19 cellular contexts compared by ENCODE assay signal in the genomic region with DNA sequence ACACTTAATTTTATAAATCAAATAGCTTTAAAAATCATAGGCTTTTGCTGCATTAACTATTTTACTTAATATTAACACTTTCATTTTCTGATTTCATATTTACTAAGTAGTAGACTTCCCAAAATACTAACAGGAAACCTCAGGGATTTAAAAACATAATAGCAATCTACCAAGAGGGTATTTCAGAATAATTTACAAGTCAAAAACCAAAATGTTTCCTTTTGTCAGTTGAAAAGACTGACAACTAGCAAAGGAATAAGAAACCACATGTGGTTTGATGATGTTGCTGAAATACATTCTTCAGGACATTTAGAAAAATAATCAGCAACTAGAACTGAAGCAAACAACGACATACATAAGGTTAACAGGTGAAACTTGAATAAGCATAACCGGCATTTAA.
DNase-seq lines count a peak whose midpoint lies in the region; ATAC-seq lines count a peak whose summit lies in the region.
"Had no signal": no experiment of that assay in that cellular context is flagged by ENCODE, and none has a peak within 500 bp of the region (broad histone marks: within the 10 kb centered on the region; RNA-seq: fewer than 3 reads in every experiment).

No MANE protein-coding gene starts in this region.

- H3K4me3 Mint-ChIP-seq in activated T-cell treated with anti-CD3 and anti-CD28 coated beads, Interleukin-2, amount 50 U/mL, for 24 hours: no peak overlapping the region
- no peak overlapping the region for H3K4me3 Mint-ChIP-seq in memory B cell
- H3K4me3 Mint-ChIP-seq: activated T-helper 17 cell treated with anti-CD3 and anti-CD28 coated beads, Interleukin-2, amount 50 U/mL, for 72 hours had no signal

- H3K27me3 Mint-ChIP-seq in activated T-cell treated with anti-CD3 and anti-CD28 coated beads, Interleukin-2, amount 50 U/mL, for 24 hours: no peaks in the 10 kb centered on the region
- H3K27me3 Mint-ChIP-seq in memory B cell: no peaks in the 10 kb centered on the region
- H3K27me3 Mint-ChIP-seq: activated T-helper 17 cell treated with anti-CD3 and anti-CD28 coated beads, Interleukin-2, amount 50 U/mL, for 72 hours had no signal

- DNase-seq in activated T-cell treated with anti-CD3 and anti-CD28 coated beads, Interleukin-2, amount 50 U/mL, for 24 hours: no peak
- no peak for DNase-seq in activated T-cell treated with anti-CD3 and anti-CD28 coated beads for 4 hours
- DNase-seq in OCI-M1 (lab: John Stamatoyannopoulos, UW): peak; percentile 4
- no peak for DNase-seq in memory B cell (ENCODE audit: low spot score in 2 of 2)
- no peak for DNase-seq in NCI-H2107 (lab: John Stamatoyannopoulos, UW)
- DNase-seq in nucleus accumbens (lab: John Stamatoyannopoulos, UW): no peak
- DNase-seq: glutamatergic neuron, H7, Karpas-422, NCI-H1105 treated with DMSO at 0.1 percent for 48 hours, NCI-H510A, RPMI8226, T1000, upper lobe of right lung had no signal

- peaks cover 89% of the 10 kb centered on the region for H3K36me3 Mint-ChIP-seq in activated T-cell treated with anti-CD3 and anti-CD28 coated beads, Interleukin-2, amount 50 U/mL, for 24 hours (ENCODE audit: low read depth)
- H3K36me3 Mint-ChIP-seq in memory B cell: peaks cover 19% of the 10 kb centered on the region

- H3K9me3 Mint-ChIP-seq in activated T-cell treated with anti-CD3 and anti-CD28 coated beads, Interleukin-2, amount 50 U/mL, for 24 hours: no peaks in the 10 kb centered on the region
- H3K9me3 Mint-ChIP-seq in memory B cell: no peaks in the 10 kb centered on the region
- H3K9me3 Mint-ChIP-seq: activated T-helper 17 cell treated with anti-CD3 and anti-CD28 coated beads, Interleukin-2, amount 50 U/mL, for 72 hours had no signal

- ATAC-seq in GM21529 (IDR thresholded peaks at IDR 0.05; ENCODE audit: unreplicated experiment): peak; percentile 54
- no peak for ATAC-seq in memory B cell (ENCODE audit: low read depth)
- ATAC-seq in GM21717 (IDR thresholded peaks at IDR 0.05; ENCODE audit: unreplicated experiment): no peak
- ATAC-seq: A549; activated T-helper 17 cell treated with anti-CD3 and anti-CD28 coated beads, Interleukin-2, amount 50 U/mL, for 72 hours; SK-N-SH treated with all-trans-retinoic acid at 6 μM for 48 hours; upper lobe of right lung had no signal

- peaks cover 56% of the 10 kb centered on the region for H3K4me1 Mint-ChIP-seq in activated T-cell treated with anti-CD3 and anti-CD28 coated beads, Interleukin-2, amount 50 U/mL, for 24 hours (ENCODE audit: low read depth)
- peaks cover 8% of the 10 kb centered on the region for H3K4me1 Mint-ChIP-seq in memory B cell

- H3K27ac Mint-ChIP-seq in activated T-cell treated with anti-CD3 and anti-CD28 coated beads, Interleukin-2, amount 50 U/mL, for 24 hours: peak overlapping the region; percentile 11
- peak overlapping the region; percentile 24 for H3K27ac Mint-ChIP-seq in memory B cell
- H3K27ac Mint-ChIP-seq: activated T-helper 17 cell treated with anti-CD3 and anti-CD28 coated beads, Interleukin-2, amount 50 U/mL, for 72 hours had no signal
